23 cellular contexts compared by ENCODE assay signal in genomic region chr1:26337625-26338024, GRCh38. TPM values are rescaled to one million over a fixed set of nuclear protein-coding genes. Genes with fewer than 3 reads are reported as not detected.
A peak's percentile ranks its signal among the peaks of the same experiment; 100 is the strongest.
DNase-seq lines count a peak whose midpoint lies in the region; ATAC-seq and TF ChIP-seq lines count a peak whose summit lies in the region.
"Had no signal": no experiment of that assay in that cellular context is flagged by ENCODE, and none has a peak within 500 bp of the region (broad histone marks: within the 10 kb centered on the region; RNA-seq: fewer than 3 reads in every experiment).

No MANE protein-coding gene starts in this region.

- CTCF ChIA-PET in activated CD4-positive, alpha-beta T cell treated with anti-CD3 and anti-CD28 coated beads, Interleukin-2, amount 10 ng/mL, durations not matched to agents 7 days and 5 days (lab: Charles Lee): interaction anchor here (0.6 to 2.2 kb wide), 8 partner anchors 11 to 162 kb away, joined by 3 to 7 read pairs (median 3); partner anchors contain the start of genes CD52 and CEP85
- CTCF ChIA-PET in PC-9 (lab: Charles Lee): interaction anchor here (0.6 kb wide), 1 partner anchor 10 kb away, joined by 3 read pairs; no protein-coding TSS in a partner anchor

- peak overlapping the region; percentile 25 for H3K18ac ChIP-seq in neuronal stem cell (ENCODE audit: low read length)

- no peak overlapping the region for H2BK120ac ChIP-seq in neuronal stem cell (ENCODE audit: low read depth, low read length)

- peak overlapping the region; percentile 91; the same call in 1 of the 2 replicates for H2AFZ ChIP-seq in KMS-11 (ENCODE audit: low read depth)
- peak overlapping the region; percentile 78 for H2AFZ ChIP-seq in neuronal stem cell (ENCODE audit: low read length)
- no peak overlapping the region for H2AFZ ChIP-seq in PC-9

- H3K27me3 Mint-ChIP-seq in activated CD4-positive, alpha-beta T cell treated with anti-CD3 and anti-CD28 coated beads, Interleukin-2, amount 10 ng/mL, durations not matched to agents 7 days and 5 days: peaks cover 18% of the 10 kb centered on the region
- H3K27me3 Mint-ChIP-seq in brain: peaks cover 40% of the 10 kb centered on the region

- no peaks in the 10 kb centered on the region for H4K20me1 ChIP-seq in KMS-11 (ENCODE audit: insufficient read depth)
- H4K20me1 ChIP-seq in PC-9 (ENCODE audit: insufficient read depth): no peaks in the 10 kb centered on the region

- POLR2A ChIA-PET in activated CD4-positive, alpha-beta T cell treated with anti-CD3 and anti-CD28 coated beads, Interleukin-2, amount 10 ng/mL, durations not matched to agents 7 days and 5 days (lab: Charles Lee): no interaction called here
- POLR2A ChIA-PET in PC-9 (lab: Charles Lee; ENCODE audit: unreplicated experiment): no interaction called here

- no peak for ATAC-seq in GM19463 (IDR thresholded peaks at IDR 0.05; ENCODE audit: unreplicated experiment)
- ATAC-seq: HCT116 had no signal

- H3K27ac ChIP-seq in KMS-11 (no peak overlapping the region), neuronal stem cell (replicated peaks; ENCODE audit: low read length) (no peak overlapping the region), PC-9 (no peak overlapping the region)
- H3K27ac ChIP-seq: dorsolateral prefrontal cortex, gastrocnemius medialis, uterus had no signal

- H2BK12ac ChIP-seq in neuronal stem cell (ENCODE audit: low read length): no peak overlapping the region

- no peak for DNase-seq in activated CD4-positive, alpha-beta T cell treated with anti-CD3 and anti-CD28 coated beads, Interleukin-2, amount 10 ng/mL, durations not matched to agents 7 days and 5 days
- no peak for DNase-seq in activated CD4-positive, alpha-beta T cell treated with anti-CD3 and anti-CD28 coated beads for 48 hours
- DNase-seq in neuronal stem cell (ENCODE audit: low spot score) (no peak), PC-9 (no peak), activated gamma-delta T cell (lab: John Stamatoyannopoulos, UW) (no peak)
- DNase-seq: activated CD4-positive, alpha-beta T cell treated with anti-CD3 and anti-CD28 coated beads, Interleukin-2, amount 50 U/mL, for 1 hour; DMS153; dorsolateral prefrontal cortex; gastrocnemius medialis; NCI-H1694 treated with DMSO at 0.1 percent for 48 hours; nephron progenitor cell; stimulated activated CD4-positive, alpha-beta T cell treated with anti-CD3 and anti-CD28 coated beads, Interleukin-4, amount 100 ng/mL, for 4 hours; substantia nigra; uterus had no signal

- H3K9me3 Mint-ChIP-seq in activated CD4-positive, alpha-beta T cell treated with anti-CD3 and anti-CD28 coated beads, Interleukin-2, amount 10 ng/mL, durations not matched to agents 7 days and 5 days: no peaks in the 10 kb centered on the region
- no peaks in the 10 kb centered on the region for H3K9me3 Mint-ChIP-seq in brain
- H3K9me3 Mint-ChIP-seq: nephron progenitor cell had no signal

- H3K9ac ChIP-seq in KMS-11: no peak overlapping the region
- no peak overlapping the region for H3K9ac ChIP-seq in neuronal stem cell (ENCODE audit: low read depth, low read length, poor library complexity)

- peak overlapping the region; percentile 1 for H3K23ac ChIP-seq in neuronal stem cell (ENCODE audit: low read depth, low read length, poor library complexity)

- H2AK5ac ChIP-seq in neuronal stem cell (ENCODE audit: low read depth, low read length): peak overlapping the region; percentile 36

- no TSS peak for BruUV-seq in PC-9 (replicated peaks; lab: Mats Ljungman, UMichigan)

- no peak overlapping the region for H3K27ac Mint-ChIP-seq in activated CD4-positive, alpha-beta T cell treated with anti-CD3 and anti-CD28 coated beads, Interleukin-2, amount 10 ng/mL, durations not matched to agents 7 days and 5 days
- H3K27ac Mint-ChIP-seq in brain: no peak overlapping the region
- H3K27ac Mint-ChIP-seq: nephron progenitor cell had no signal

- H2BK5ac ChIP-seq in neuronal stem cell (ENCODE audit: low read length): no peak overlapping the region

- H3K4me2 ChIP-seq in KMS-11 (no peak overlapping the region), neuronal stem cell (ENCODE audit: insufficient read depth, low read length, poor library complexity, severe bottlenecking) (no peak overlapping the region), PC-9 (no peak overlapping the region)

- peak overlapping the region; percentile 25 for H3K4me3 Mint-ChIP-seq in activated CD4-positive, alpha-beta T cell treated with anti-CD3 and anti-CD28 coated beads, Interleukin-2, amount 10 ng/mL, durations not matched to agents 7 days and 5 days
- peak overlapping the region in 3 of 5 experiments; percentile 37 to 53 (median 48) for H3K4me3 Mint-ChIP-seq in brain

- no peak for TF ChIP-seq CTCF in KMS-11 (conservative IDR thresholded peaks at IDR 0.05; ENCODE audit: low read depth, low read length)
- no peak for TF ChIP-seq CTCF in brain (conservative IDR thresholded peaks at IDR 0.05)
- TF ChIP-seq CTCF in PC-9 (conservative IDR thresholded peaks at IDR 0.05): no peak

- H3K14ac ChIP-seq in neuronal stem cell (ENCODE audit: low read length): no peak overlapping the region

- no peaks in the 10 kb centered on the region for H3K9me3 ChIP-seq in neuronal stem cell (replicated peaks in 1 of 2; ENCODE audit: control insufficient read depth in 2 of 2, insufficient read depth in 1 of 2, low read depth in 1 of 2, low read length in 2 of 2)
- no peaks in the 10 kb centered on the region for H3K9me3 ChIP-seq in PC-9 (ENCODE audit: insufficient read depth, low read depth)
- H3K9me3 ChIP-seq: gastrocnemius medialis, uterus had no signal

- no peaks in the 10 kb centered on the region for H3K27me3 ChIP-seq in KMS-11 (ENCODE audit: insufficient read depth, low read depth)
- no peaks in the 10 kb centered on the region for H3K27me3 ChIP-seq in neuronal stem cell (ENCODE audit: control insufficient read depth in 3 of 3, insufficient read depth in 3 of 3, low read depth in 1 of 3, low read length in 3 of 3)
- H3K27me3 ChIP-seq in PC-9 (ENCODE audit: insufficient read depth, low read depth): no peaks in the 10 kb centered on the region

- H3K36me3 Mint-ChIP-seq in activated CD4-positive, alpha-beta T cell treated with anti-CD3 and anti-CD28 coated beads, Interleukin-2, amount 10 ng/mL, durations not matched to agents 7 days and 5 days (ENCODE audit: low read depth): no peaks in the 10 kb centered on the region
- H3K36me3 Mint-ChIP-seq in brain: no peaks in the 10 kb centered on the region

- no peaks in the 10 kb centered on the region for H3K9me2 ChIP-seq in PC-9 (ENCODE audit: insufficient read depth)

- 0 out of 2 replicates have a peak, but pooled peaks cover 3% of the 10 kb centered on the region for H3F3A ChIP-seq in PC-9 (ENCODE audit: insufficient read depth, low read depth)

- H2BK15ac ChIP-seq in neuronal stem cell (ENCODE audit: low read length): peak overlapping the region; percentile 99

- H3K36me3 ChIP-seq in KMS-11 (ENCODE audit: insufficient read depth) (no peaks in the 10 kb centered on the region), neuronal stem cell (replicated peaks in 1 of 2; ENCODE audit: control insufficient read depth in 2 of 2, insufficient read depth in 2 of 2, low read length in 2 of 2) (no peaks in the 10 kb centered on the region), PC-9 (ENCODE audit: low read depth) (no peaks in the 10 kb centered on the region)
- H3K36me3 ChIP-seq: gastrocnemius medialis, uterus had no signal

- H3K4me1 Mint-ChIP-seq in activated CD4-positive, alpha-beta T cell treated with anti-CD3 and anti-CD28 coated beads, Interleukin-2, amount 10 ng/mL, durations not matched to agents 7 days and 5 days: peaks cover 19% of the 10 kb centered on the region
- H3K4me1 Mint-ChIP-seq in brain: peaks cover 17% of the 10 kb centered on the region

- H4K91ac ChIP-seq in neuronal stem cell (ENCODE audit: low read depth, low read length, poor library complexity): no peak overlapping the region

- intact Hi-C loops in PC-9 (cut with micrococcal nuclease; ENCODE audit: unreplicated experiment): no loop called here

- H3K4ac ChIP-seq in neuronal stem cell (ENCODE audit: low read length): no peak overlapping the region

- no peaks in the 10 kb centered on the region for H3K79me2 ChIP-seq in KMS-11 (ENCODE audit: insufficient read depth, low read depth)
- H3K79me2 ChIP-seq in PC-9 (ENCODE audit: low read depth): no peaks in the 10 kb centered on the region

- no CpG with 5 or more reads among the region's 4 CpGs for WGBS in neuronal stem cell (ENCODE audit: extremely low coverage in 2 of 2, insufficient read length in 2 of 2, insufficient replicate concordance in 1 of 2), 2 donors

- peaks cover 2% of the 10 kb centered on the region for H3K79me1 ChIP-seq in neuronal stem cell (ENCODE audit: low read depth, low read length)

- H3K4me3 ChIP-seq in KMS-11 (IDR thresholded peaks at IDR 0.05; ENCODE audit: insufficient read depth, low read depth, low read length) (no peak overlapping the region), neuronal stem cell (ENCODE audit: low read length in 2 of 2) (no peak overlapping the region), PC-9 (no peak overlapping the region)
- H3K4me3 ChIP-seq: dorsolateral prefrontal cortex, lung, uterus had no signal

- H3K4me1 ChIP-seq in KMS-11 (ENCODE audit: low read depth, poor library complexity, severe bottlenecking) (peaks cover 20% of the 10 kb centered on the region), neuronal stem cell (ENCODE audit: control insufficient read depth in 2 of 2, insufficient read depth in 1 of 2, low read depth in 1 of 2, low read length in 2 of 2) (peaks cover 14 to 19% of the 10 kb centered on the region in 2 donors), PC-9 (replicated peaks; ENCODE audit: insufficient read depth) (no peaks in the 10 kb centered on the region)

- H4K8ac ChIP-seq in neuronal stem cell (ENCODE audit: low read depth, low read length): no peak overlapping the region

RNA-seq across cellular contexts. Expression of gene CRYBG2, which starts 16.3 kb away (rescaled TPM):
- total RNA-seq in activated CD4-positive, alpha-beta T cell treated with anti-CD3 and anti-CD28 coated beads, Interleukin-2, amount 10 ng/mL, durations not matched to agents 7 days and 5 days: 1 to 10 TPM; 2.2 to 2.6 TPM
- polyA plus RNA-seq in brain (ENCODE audit: insufficient read depth, low read depth, low replicate concordance): 3.6 TPM
- polyA plus RNA-seq in neuronal stem cell (2013, experiment 1 of 2): 7.8 TPM
- 9.1 TPM for polyA plus RNA-seq in neuronal stem cell (2013, experiment 2 of 2)
- total RNA-seq in PC-9 (2021): 21.7 and 24.6 TPM in 2 replicates
- total RNA-seq: cardiac septum, gastrocnemius medialis had no signal

RNA-seq across cellular contexts. Expression of gene CD52, which starts 19.9 kb away (rescaled TPM):
- 1,000 to 10,000 TPM; 1,663 to 1,924 TPM for total RNA-seq in activated CD4-positive, alpha-beta T cell treated with anti-CD3 and anti-CD28 coated beads, Interleukin-2, amount 10 ng/mL, durations not matched to agents 7 days and 5 days
- 3.6 TPM for polyA plus RNA-seq in brain (ENCODE audit: insufficient read depth, low read depth, low replicate concordance)
- polyA plus RNA-seq in neuronal stem cell (2013, experiment 1 of 2): 2.2 TPM
- polyA plus RNA-seq in neuronal stem cell (2013, experiment 2 of 2): 1.7 TPM
- total RNA-seq in PC-9 (2021): 1.2 TPM in 1 of 2 replicates, not detected in the other
- total RNA-seq: epithelial cell of proximal tubule had no signal
- polyA plus RNA-seq: BJ had no signal

RNA-seq across cellular contexts. Expression of gene UBXN11, which starts 31.2 kb away (rescaled TPM):
- total RNA-seq in activated CD4-positive, alpha-beta T cell treated with anti-CD3 and anti-CD28 coated beads, Interleukin-2, amount 10 ng/mL, durations not matched to agents 7 days and 5 days: 10 to 100 TPM; 48.6 to 51.3 TPM
- 31.6 TPM for polyA plus RNA-seq in brain (ENCODE audit: insufficient read depth, low read depth, low replicate concordance)
- polyA plus RNA-seq in neuronal stem cell (2013, experiment 1 of 2): 14.9 TPM
- polyA plus RNA-seq in neuronal stem cell (2013, experiment 2 of 2): 13.6 TPM
- 57.2 and 59.9 TPM in 2 replicates for total RNA-seq in PC-9 (2021)

RNA-seq across cellular contexts. Expression of gene ZNF683, which starts 34.9 kb away (rescaled TPM):
- under 1 TPM in 1 of 2 experiments, not detected in 1; 0.17 TPM for total RNA-seq in activated CD4-positive, alpha-beta T cell treated with anti-CD3 and anti-CD28 coated beads, Interleukin-2, amount 10 ng/mL, durations not matched to agents 7 days and 5 days
- polyA plus RNA-seq in brain (ENCODE audit: insufficient read depth, low read depth, low replicate concordance): not detected
- not detected for polyA plus RNA-seq in neuronal stem cell (2013, experiment 1 of 2)
- polyA plus RNA-seq in neuronal stem cell (2013, experiment 2 of 2): not detected
- total RNA-seq in PC-9 (2021): not detected in 2 replicates
- total RNA-seq: cardiac septum, epithelial cell of proximal tubule, gastrocnemius medialis, uterus had no signal
- polyA plus RNA-seq: BJ, keratinocyte had no signal

RNA-seq across cellular contexts. Expression of gene SH3BGRL3, which starts 57.7 kb away (rescaled TPM):
- 100 to 1,000 TPM; 606 to 707 TPM for total RNA-seq in activated CD4-positive, alpha-beta T cell treated with anti-CD3 and anti-CD28 coated beads, Interleukin-2, amount 10 ng/mL, durations not matched to agents 7 days and 5 days
- 278 TPM for polyA plus RNA-seq in brain (ENCODE audit: insufficient read depth, low read depth, low replicate concordance)
- polyA plus RNA-seq in neuronal stem cell (2013, experiment 1 of 2): 112 TPM
- 106 TPM for polyA plus RNA-seq in neuronal stem cell (2013, experiment 2 of 2)
- total RNA-seq in PC-9 (2021): 168 and 206 TPM in 2 replicates

Comparison
In these comparisons a context has a peak if more than half of its experiments do, and no peak if none do; other contexts are left out.
1. RNA of gene CD52, which starts 19.9 kb away (total RNA-seq): 1,663 to 1,924 TPM in activated CD4-positive, alpha-beta T cell treated with anti-CD3 and anti-CD28 coated beads, Interleukin-2, amount 10 ng/mL, durations not matched to agents 7 days and 5 days; 1.2 TPM in PC-9; every median in the first group is over 100 times any median in the second.